24 cellular contexts compared by ENCODE assay signal in the genomic region with DNA sequence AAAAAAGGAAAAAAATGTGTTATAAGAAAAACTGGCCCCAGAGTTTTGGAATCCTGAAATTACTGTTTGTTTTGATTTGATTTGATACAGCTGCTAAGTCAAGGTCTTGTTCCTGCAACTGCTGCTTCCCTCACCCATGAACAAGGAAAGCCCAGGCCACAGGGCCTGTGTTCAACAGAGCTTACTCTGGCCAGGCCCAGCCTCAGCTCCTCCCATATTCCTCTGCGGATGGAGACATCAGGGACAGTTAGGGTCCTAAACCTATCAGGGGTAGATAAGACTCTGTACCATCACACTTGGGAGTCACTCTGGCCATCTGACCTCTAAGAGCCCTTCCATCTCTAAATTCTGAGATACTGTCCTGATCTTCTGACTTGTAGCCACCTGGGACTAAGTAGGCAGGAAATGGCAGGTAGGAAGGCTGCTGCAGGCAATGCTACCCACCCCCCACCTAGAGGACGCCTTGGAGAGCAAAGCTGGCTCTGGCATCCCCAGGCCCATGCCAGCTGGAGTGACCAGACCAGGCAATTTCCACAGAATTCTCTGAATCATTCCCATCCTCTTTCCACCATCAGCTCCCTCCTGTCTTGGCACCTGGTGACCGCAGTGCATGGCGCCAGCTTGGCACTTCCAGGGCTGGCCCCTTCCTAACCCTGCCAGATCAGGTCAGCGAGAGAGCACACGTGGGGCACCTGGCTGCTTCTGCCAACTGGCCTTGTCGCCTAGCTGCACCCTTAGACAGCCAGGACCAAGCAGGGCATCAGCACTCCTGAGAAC.
"Had no signal": no experiment of that assay in that cellular context is flagged by ENCODE, and none has a peak within 500 bp of the region (broad histone marks: within the 10 kb centered on the region; RNA-seq: fewer than 3 reads in every experiment).

No MANE protein-coding gene starts in this region.

- H3K4me1 ChIP-seq: colonic mucosa had no signal

- DNase-seq: colonic mucosa; dermis blood vessel endothelial cell; erythroblast; foreskin melanocyte; heart left ventricle; hippocampal formation; islet precursor cell; left ventricle myocardium inferior; lower lobe of right lung; natural killer cell; occipital lobe; pancreas; stimulated activated CD4-positive, alpha-beta T cell treated with anti-CD3 and anti-CD28 coated beads, Interleukin-2, amount 100 ng/mL, for 24 hours; stimulated activated CD4-positive, alpha-beta T cell treated with anti-CD3 and anti-CD28 coated beads, Interleukin-4, amount 100 ng/mL, for 4 hours; stimulated activated naive B cell treated with anti-CD40 and anti-IgM and Interleukin-4, amounts not matched to agents 10 μg/mL and 1 μg/mL and 100 μg/mL, for 72 hours; stimulated activated naive CD8-positive, alpha-beta T cell treated with anti-CD3 and anti-CD28 coated beads, Interleukin-15, amount 100 ng/mL, for 72 hours; testis; upper lobe of right lung had no signal

- ATAC-seq: heart left ventricle; lower lobe of right lung; natural killer cell; pancreas; sciatic nerve; stimulated activated naive B cell treated with anti-CD40 and anti-IgM and Interleukin-4, amounts not matched to agents 10 μg/mL and 1 μg/mL and 100 μg/mL, for 72 hours; stimulated activated naive CD8-positive, alpha-beta T cell treated with anti-CD3 and anti-CD28 coated beads, Interleukin-15, amount 100 ng/mL, for 72 hours; upper lobe of right lung had no signal

- H3K36me3 ChIP-seq: colonic mucosa, heart left ventricle, left ventricle myocardium inferior, lower lobe of right lung, neural progenitor cell, pancreas, prostate gland, tibial nerve, upper lobe of right lung, vagina had no signal

- H2AFZ ChIP-seq: neural progenitor cell had no signal

- H3K27me3 ChIP-seq: testis had no signal

- H3K9me3 ChIP-seq: colonic mucosa, heart left ventricle, left ventricle myocardium inferior, lower lobe of right lung, pancreas, prostate gland, testis, tibial nerve, upper lobe of right lung, vagina had no signal

- H3K27ac ChIP-seq: colonic mucosa, heart left ventricle, left ventricle myocardium inferior, lower lobe of right lung, neural progenitor cell, pancreas, prostate gland, testis, tibial nerve, upper lobe of right lung, vagina had no signal

- H3K9ac ChIP-seq: neural progenitor cell had no signal

- FAIRE-seq: endothelial cell of umbilical vein, pancreas had no signal

- H3K4me3 ChIP-seq: colonic mucosa, heart left ventricle, left ventricle myocardium inferior, lower lobe of right lung, neural progenitor cell, pancreas, prostate gland, testis, tibial nerve, upper lobe of right lung, vagina had no signal
